24 cellular contexts compared by ENCODE assay signal in the genomic region with DNA sequence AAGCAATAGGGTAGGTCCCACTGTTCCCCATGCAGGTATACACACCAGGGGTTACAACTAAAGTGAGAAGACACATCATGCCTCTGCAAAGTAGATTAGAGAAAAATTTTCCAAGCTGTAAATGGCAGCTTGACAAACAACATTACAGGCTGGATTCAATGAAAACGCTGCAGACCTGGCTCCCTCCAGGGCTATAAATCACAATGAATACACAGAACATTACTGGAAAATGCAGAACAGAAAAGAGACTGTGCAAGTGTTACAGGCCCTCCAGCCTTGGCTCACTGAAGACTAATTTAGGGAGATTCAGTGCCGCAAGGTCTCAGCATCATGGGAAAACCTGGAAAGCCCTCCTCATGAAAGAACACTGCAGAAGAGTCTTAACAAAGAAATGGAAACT.
"Had no signal": no experiment of that assay in that cellular context is flagged by ENCODE, and none has a peak within 500 bp of the region (broad histone marks: within the 10 kb centered on the region; RNA-seq: fewer than 3 reads in every experiment).

No MANE protein-coding gene starts in this region.

- H3K27me3 ChIP-seq: esophagus squamous epithelium, gastrocnemius medialis, neutrophil, ovary, testis, upper lobe of left lung had no signal

- H3K4me3 Mint-ChIP-seq: activated CD4-positive, alpha-beta memory T cell treated with anti-CD3 and anti-CD28 coated beads, Interleukin-2, amount 10 ng/mL, durations not matched to agents 7 days and 5 days; activated CD8-positive, alpha-beta memory T cell treated with anti-CD3 and anti-CD28 coated beads, Interleukin-2, amount 10 ng/mL, durations not matched to agents 7 days and 5 days; activated naive CD4-positive, alpha-beta T cell treated with anti-CD3 and anti-CD28 coated beads, Interleukin-2, amount 10 ng/mL, durations not matched to agents 7 days and 5 days; endodermal cell; natural killer cell; stimulated activated naive B cell treated with anti-CD40 and anti-IgM and Interleukin-4, amounts not matched to agents 10 μg/mL and 1 μg/mL and 100 μg/mL, for 72 hours had no signal

- H3K4me1 Mint-ChIP-seq: activated CD4-positive, alpha-beta memory T cell treated with anti-CD3 and anti-CD28 coated beads, Interleukin-2, amount 10 ng/mL, durations not matched to agents 7 days and 5 days; activated CD8-positive, alpha-beta memory T cell treated with anti-CD3 and anti-CD28 coated beads, Interleukin-2, amount 10 ng/mL, durations not matched to agents 7 days and 5 days; activated naive CD4-positive, alpha-beta T cell treated with anti-CD3 and anti-CD28 coated beads, Interleukin-2, amount 10 ng/mL, durations not matched to agents 7 days and 5 days; endodermal cell; stimulated activated naive B cell treated with anti-CD40 and anti-IgM and Interleukin-4, amounts not matched to agents 10 μg/mL and 1 μg/mL and 100 μg/mL, for 72 hours had no signal

- H3K9me3 ChIP-seq: esophagus squamous epithelium, gastrocnemius medialis, neutrophil, ovary, prostate gland, testis, upper lobe of left lung had no signal

- H3K9me3 Mint-ChIP-seq: activated CD4-positive, alpha-beta memory T cell treated with anti-CD3 and anti-CD28 coated beads, Interleukin-2, amount 10 ng/mL, durations not matched to agents 7 days and 5 days; activated naive CD4-positive, alpha-beta T cell treated with anti-CD3 and anti-CD28 coated beads, Interleukin-2, amount 10 ng/mL, durations not matched to agents 7 days and 5 days; endodermal cell; natural killer cell; stimulated activated naive B cell treated with anti-CD40 and anti-IgM and Interleukin-4, amounts not matched to agents 10 μg/mL and 1 μg/mL and 100 μg/mL, for 72 hours had no signal

- H3K4me1 ChIP-seq: esophagus squamous epithelium, gastrocnemius medialis, prostate gland, testis, upper lobe of left lung had no signal

- ATAC-seq: activated CD8-positive, alpha-beta memory T cell treated with anti-CD3 and anti-CD28 coated beads, Interleukin-2, amount 10 ng/mL, durations not matched to agents 7 days and 5 days; gastrocnemius medialis; left ventricle myocardium superior; natural killer cell; stimulated activated naive B cell treated with anti-CD40 and anti-IgM and Interleukin-4, amounts not matched to agents 10 μg/mL and 1 μg/mL and 100 μg/mL, for 72 hours had no signal

- H3K27ac Mint-ChIP-seq: activated CD4-positive, alpha-beta memory T cell treated with anti-CD3 and anti-CD28 coated beads, Interleukin-2, amount 10 ng/mL, durations not matched to agents 7 days and 5 days; activated CD8-positive, alpha-beta memory T cell treated with anti-CD3 and anti-CD28 coated beads, Interleukin-2, amount 10 ng/mL, durations not matched to agents 7 days and 5 days; activated naive CD4-positive, alpha-beta T cell treated with anti-CD3 and anti-CD28 coated beads, Interleukin-2, amount 10 ng/mL, durations not matched to agents 7 days and 5 days; endodermal cell; natural killer cell; stimulated activated naive B cell treated with anti-CD40 and anti-IgM and Interleukin-4, amounts not matched to agents 10 μg/mL and 1 μg/mL and 100 μg/mL, for 72 hours had no signal

- H3K4me3 ChIP-seq: esophagus squamous epithelium, gastrocnemius medialis, ovary, prostate gland, testis, upper lobe of left lung had no signal

- H3K36me3 Mint-ChIP-seq: activated CD8-positive, alpha-beta memory T cell treated with anti-CD3 and anti-CD28 coated beads, Interleukin-2, amount 10 ng/mL, durations not matched to agents 7 days and 5 days; activated naive CD4-positive, alpha-beta T cell treated with anti-CD3 and anti-CD28 coated beads, Interleukin-2, amount 10 ng/mL, durations not matched to agents 7 days and 5 days; natural killer cell had no signal

- H3K27ac ChIP-seq: esophagus squamous epithelium, gastrocnemius medialis, neutrophil, ovary, prostate gland, testis, upper lobe of left lung had no signal

- H3K27me3 Mint-ChIP-seq: activated CD4-positive, alpha-beta memory T cell treated with anti-CD3 and anti-CD28 coated beads, Interleukin-2, amount 10 ng/mL, durations not matched to agents 7 days and 5 days; activated CD8-positive, alpha-beta memory T cell treated with anti-CD3 and anti-CD28 coated beads, Interleukin-2, amount 10 ng/mL, durations not matched to agents 7 days and 5 days; activated naive CD4-positive, alpha-beta T cell treated with anti-CD3 and anti-CD28 coated beads, Interleukin-2, amount 10 ng/mL, durations not matched to agents 7 days and 5 days; stimulated activated naive B cell treated with anti-CD40 and anti-IgM and Interleukin-4, amounts not matched to agents 10 μg/mL and 1 μg/mL and 100 μg/mL, for 72 hours had no signal

- H3K36me3 ChIP-seq: esophagus squamous epithelium, gastrocnemius medialis, neutrophil, ovary, prostate gland, upper lobe of left lung had no signal

- DNase-seq: activated CD4-positive, alpha-beta memory T cell treated with anti-CD3 and anti-CD28 coated beads, Interleukin-2, amount 10 ng/mL, durations not matched to agents 7 days and 5 days; activated CD4-positive, alpha-beta T cell treated with anti-CD3 and anti-CD28 coated beads for 48 hours; activated CD8-positive, alpha-beta memory T cell treated with anti-CD3 and anti-CD28 coated beads, Interleukin-2, amount 10 ng/mL, durations not matched to agents 7 days and 5 days; activated effector memory CD4-positive, alpha-beta T cell treated with anti-CD3 and anti-CD28 coated beads, Interleukin-2, amount 50 U/mL, for 16 hours; activated naive CD4-positive, alpha-beta T cell treated with anti-CD3 and anti-CD28 coated beads, Interleukin-2, amount 10 ng/mL, durations not matched to agents 7 days and 5 days; activated T-cell treated with anti-CD3 and anti-CD28 coated beads for 4 hours; amygdala; cortex of kidney; endodermal cell; esophagus squamous epithelium; gastrocnemius medialis; hypothalamus; left ventricle myocardium superior; mammary epithelial cell; midbrain; natural killer cell; ovary; stimulated activated CD4-positive, alpha-beta T cell treated with anti-CD3 and anti-CD28 coated beads, Interleukin-2, amount 100 ng/mL, for 48 hours; stimulated activated CD8-positive, alpha-beta memory T cell treated with anti-CD3 and anti-CD28 coated beads, Interleukin-4, amount 100 ng/mL, for 48 hours; stimulated activated naive B cell treated with anti-CD40 and anti-IgM and Interleukin-4, amounts not matched to agents 10 μg/mL and 1 μg/mL and 100 μg/mL, for 72 hours; testis; upper lobe of left lung had no signal
